8 cellular contexts compared by ENCODE assay signal in the genomic region with DNA sequence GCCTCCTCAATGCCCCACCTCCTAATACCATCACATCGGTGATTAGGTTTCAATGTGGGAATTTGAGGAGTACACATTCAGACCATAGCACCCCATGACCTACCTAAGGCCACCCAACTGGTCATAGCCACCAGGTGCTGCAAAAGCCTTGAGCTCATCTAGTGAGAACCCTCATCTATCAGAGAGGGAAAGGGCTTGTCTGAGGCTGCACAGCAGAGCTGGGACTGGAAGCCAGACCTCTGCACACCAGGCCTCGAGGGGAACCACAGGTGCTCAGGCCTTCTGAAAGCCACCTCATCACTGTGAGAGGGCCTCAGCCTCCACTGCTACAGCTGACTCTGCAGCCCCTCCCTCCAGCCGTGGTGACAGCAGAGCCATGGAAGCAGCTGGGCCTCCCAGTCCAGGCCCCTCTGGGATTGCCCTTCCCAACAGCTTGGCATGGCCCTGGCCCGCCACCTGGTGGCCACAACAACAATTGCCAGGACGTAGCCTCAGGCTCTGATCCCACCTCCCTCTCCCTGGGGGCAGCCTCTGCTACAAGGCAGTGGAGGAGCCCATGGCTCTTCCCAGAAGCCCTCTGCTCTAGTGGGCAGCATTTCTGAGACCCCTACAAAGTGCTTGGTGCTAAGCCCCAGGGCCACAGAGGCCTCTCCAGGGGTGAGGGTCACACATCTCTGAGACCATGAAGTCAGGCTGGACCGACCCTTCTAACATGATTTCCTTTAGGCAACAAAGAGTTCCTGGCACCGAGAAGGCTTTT. TPM values are rescaled to one million over a fixed set of nuclear protein-coding genes. Genes with fewer than 3 reads are reported as not detected.
A peak's percentile ranks its signal among the peaks of the same experiment; 100 is the strongest.
DNase-seq lines count a peak whose midpoint lies in the region; ATAC-seq and TF ChIP-seq lines count a peak whose summit lies in the region.

No MANE protein-coding gene starts in this region.

- H3K79me1 ChIP-seq in H9 (ENCODE audit: insufficient read depth, low read depth, low read length, poor library complexity, severe bottlenecking): no peaks in the 10 kb centered on the region

- no peak overlapping the region for H4K8ac ChIP-seq in H9 (replicated peaks; ENCODE audit: insufficient read length, low read depth, low read length)

- H3K4me1 ChIP-seq in H9 (ENCODE audit: insufficient read depth, low read length): no peaks in the 10 kb centered on the region
- peaks cover 0 to 13% of the 10 kb centered on the region in 2 donors for H3K4me1 ChIP-seq in left lung

- intact Hi-C loops in CD4-positive, alpha-beta T cell (cut with DNase I, micrococcal nuclease): loop anchor here (1.0 to 10.0 kb wide), 4 partner anchors 169 to 461 kb away; a partner anchor contains a TSS
- intact Hi-C loops in left lung (cut with DNase I): loop anchor here (2.0 to 10.0 kb wide), 3 partner anchors 169 to 187 kb away; no protein-coding TSS in a partner anchor

- no peak overlapping the region for H3K14ac ChIP-seq in H9 (ENCODE audit: insufficient read depth, low read length)

- H3K36me3 Mint-ChIP-seq in CD4-positive, alpha-beta T cell (ENCODE audit: low read depth): no peaks in the 10 kb centered on the region
- no peaks in the 10 kb centered on the region for H3K36me3 Mint-ChIP-seq in H9 (ENCODE audit: insufficient read depth in 1 of 3, low read depth in 3 of 3)

- no peak overlapping the region for H2AK5ac ChIP-seq in H9 (ENCODE audit: insufficient read length, low read length)

- no peaks in the 10 kb centered on the region for H3K79me2 ChIP-seq in H9 (ENCODE audit: insufficient read depth, low read length)

- H3K4ac ChIP-seq in H9 (ENCODE audit: low read depth, low read length): no peak overlapping the region

- H3K27me3 ChIP-seq in CD4-positive, alpha-beta T cell (ENCODE audit: control insufficient read depth, insufficient read depth, low read length): no peaks in the 10 kb centered on the region
- H3K27me3 ChIP-seq in H9 (ENCODE audit: insufficient read depth, low read length) (no peaks in the 10 kb centered on the region), left lung (peaks cover 0 to 12% of the 10 kb centered on the region in 2 donors)

- H3K18ac ChIP-seq in H9 (ENCODE audit: insufficient read length, low read depth, low read length): no peak overlapping the region

- CTCF ChIA-PET in CD4-positive, alpha-beta T cell (lab: Charles Lee): interaction anchor here (0.7 to 7.0 kb wide), 16 partner anchors 11 to 234 kb away, joined by 3 to 103 read pairs (median 4); no protein-coding TSS in a partner anchor

- H3K4me3 Mint-ChIP-seq in CD4-positive, alpha-beta T cell: no peak overlapping the region
- no peak overlapping the region for H3K4me3 Mint-ChIP-seq in H9

- no peak overlapping the region for H2AFZ ChIP-seq in H9 (ENCODE audit: low read length)

- no peak overlapping the region for H3K9ac ChIP-seq in H9 (ENCODE audit: extremely low read depth, insufficient read length, low read length)

- no peak overlapping the region for H2BK20ac ChIP-seq in H9 (ENCODE audit: low read depth, low read length, poor library complexity, severe bottlenecking)

- H2BK120ac ChIP-seq in H9 (ENCODE audit: low read depth, low read length, poor library complexity, severe bottlenecking): no peak overlapping the region

- no peaks in the 10 kb centered on the region for H3K36me3 ChIP-seq in left lung

- no CpG with 5 or more reads among the region's 7 CpGs for WGBS in H9 (ENCODE audit: extremely low coverage, insufficient read length, low lambda C conversion rate)

- H4K91ac ChIP-seq in H9 (ENCODE audit: insufficient read length, low read depth, low read length): no peak overlapping the region

- TF ChIP-seq CTCF in CD4-positive, alpha-beta T cell (IDR thresholded peaks at IDR 0.05): peak; percentile 84
- peak; percentile 98 for TF ChIP-seq CTCF in H9 (conservative IDR thresholded peaks at IDR 0.05)
- peak; percentile 89 to 95 for TF ChIP-seq CTCF in left lung (IDR thresholded peaks at IDR 0.05)

- H2BK12ac ChIP-seq in H9 (ENCODE audit: insufficient read length, low read depth, low read length): no peak overlapping the region

- H3K23me2 ChIP-seq in H9 (ENCODE audit: insufficient read length, low read depth, low read length, poor library complexity, severe bottlenecking): no peaks in the 10 kb centered on the region

- no peak overlapping the region for H3K4me2 ChIP-seq in H9 (ENCODE audit: insufficient read depth, insufficient read length, low read length)

- no peak overlapping the region for H3K23ac ChIP-seq in H9 (ENCODE audit: insufficient read length, low read depth, low read length)

- DNase-seq in CD4-positive, alpha-beta T cell: peak; percentile 40 to 70 (median 51)
- DNase-seq in H9: peak; percentile 94
- peak; percentile 68 for DNase-seq in NCI-H2196 treated with DMSO at 0.1 percent for 48 hours (lab: John Stamatoyannopoulos, UW; ENCODE audit: unreplicated experiment)
- peak; percentile 67 for DNase-seq in activated CD4-positive, CD25-positive, alpha-beta regulatory T cell treated with anti-CD3 and anti-CD28 coated beads, Interleukin-2, amount 50 U/mL, for 72 hours
- peak; percentile 82 for DNase-seq in cerebellar cortex (ENCODE audit: low spot score)
- DNase-seq in left lung: peak; percentile 70 to 95
- peak in 2 of 3 donors; percentile 25 to 43 for DNase-seq in stimulated activated CD4-positive, alpha-beta T cell treated with anti-CD3 and anti-CD28 coated beads, TNF-alpha, amount 100 ng/mL, for 1 hour (ENCODE audit: low read depth in 3 of 3, low spot score in 1 of 3)
- DNase-seq in kidney glomerular epithelial cell (lab: John Stamatoyannopoulos, UW): no peak

- H4K5ac ChIP-seq in H9 (ENCODE audit: insufficient read length, low read depth, low read length): no peak overlapping the region

- H3K27ac Mint-ChIP-seq in CD4-positive, alpha-beta T cell: no peak overlapping the region
- peak overlapping the region in 1 of 3 experiments; percentile 13; a peak in 1 of 7 replicates for H3K27ac Mint-ChIP-seq in H9

- no peak overlapping the region for H3K27ac ChIP-seq in CD4-positive, alpha-beta T cell (ENCODE audit: low read depth, low read length)
- H3K27ac ChIP-seq in H9 (ENCODE audit: insufficient read length, low read depth, low read length) (no peak overlapping the region), left lung (no peak overlapping the region)

- H4K20me1 ChIP-seq in H9 (ENCODE audit: control insufficient read depth, insufficient read depth, insufficient read length): no peaks in the 10 kb centered on the region

- no peak overlapping the region for H2BK15ac ChIP-seq in H9 (ENCODE audit: low read depth, low read length)

- H3K4me1 Mint-ChIP-seq in CD4-positive, alpha-beta T cell (ENCODE audit: low read depth): peaks cover 19% of the 10 kb centered on the region
- H3K4me1 Mint-ChIP-seq in H9: peaks cover 9 to 22% of the 10 kb centered on the region in 2 experiments

- ATAC-seq in CD4-positive, alpha-beta T cell (ENCODE audit: poor library complexity): peak; percentile 51
- ATAC-seq in left lung: peak; percentile 86

- POLR2A ChIA-PET in CD4-positive, alpha-beta T cell (lab: Charles Lee): interaction anchor here (1.5 to 1.9 kb wide), 2 partner anchors 169 to 179 kb away, joined by 4 to 7 read pairs; no protein-coding TSS in a partner anchor

- H3K56ac ChIP-seq in H9 (ENCODE audit: insufficient read length, low read depth, low read length): no peak overlapping the region

- peaks cover 11% of the 10 kb centered on the region for H3K27me3 Mint-ChIP-seq in CD4-positive, alpha-beta T cell
- H3K27me3 Mint-ChIP-seq in H9 (ENCODE audit: low read depth): peaks cover 9% of the 10 kb centered on the region

- H2BK5ac ChIP-seq in H9 (ENCODE audit: insufficient read length, low read length): no peak overlapping the region

- no peak overlapping the region for H3T11ph ChIP-seq in H9 (ENCODE audit: low read length)

- H3K4me3 ChIP-seq in left lung: no peak overlapping the region

- H3K9me3 Mint-ChIP-seq in CD4-positive, alpha-beta T cell: no peaks in the 10 kb centered on the region
- no peaks in the 10 kb centered on the region for H3K9me3 Mint-ChIP-seq in H9

- no peaks in the 10 kb centered on the region for H3K9me3 ChIP-seq in CD4-positive, alpha-beta T cell (ENCODE audit: control insufficient read depth, low read length)
- H3K9me3 ChIP-seq in H9 (ENCODE audit: control insufficient read depth, low read depth, low read length): no peaks in the 10 kb centered on the region
- H3K9me3 ChIP-seq in left lung: no peaks in the 10 kb centered on the region

RNA-seq across cellular contexts. Expression of a gene that starts 41.0 kb away (rescaled TPM):
- 1 to 10 TPM; 2.5 to 3.4 TPM for total RNA-seq in CD4-positive, alpha-beta T cell
- 11.5 and 12.0 TPM in 2 replicates for total RNA-seq in H9 (2021)
- 10 to 100 TPM; 13.6 to 13.8 TPM for total RNA-seq in left lung
